Comparison of ENCODE assay signal across 15 cellular contexts in the genomic region with DNA sequence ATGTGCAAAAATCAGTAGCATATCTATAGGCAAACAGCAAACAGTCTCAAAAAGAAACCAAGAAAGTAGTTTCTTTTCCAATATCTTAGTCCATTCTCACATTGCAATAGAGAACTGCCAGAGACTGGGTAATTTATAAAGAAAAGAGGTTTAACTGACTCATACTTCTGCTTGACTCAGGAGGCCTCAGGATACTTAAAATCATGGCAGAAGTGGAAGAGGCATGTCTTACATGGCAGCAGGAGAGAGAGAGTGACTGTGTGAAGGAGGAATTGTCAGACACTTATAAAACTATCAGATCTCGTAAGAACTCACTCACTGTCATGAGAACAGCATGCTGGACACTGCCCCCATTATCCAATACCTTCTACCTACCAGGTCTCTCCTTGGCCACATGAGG.
DNase-seq lines count a peak whose midpoint lies in the region; ATAC-seq and TF ChIP-seq lines count a peak whose summit lies in the region.
"Had no signal": no experiment of that assay in that cellular context is flagged by ENCODE, and none has a peak within 500 bp of the region (broad histone marks: within the 10 kb centered on the region; RNA-seq: fewer than 3 reads in every experiment).

No MANE protein-coding gene starts in this region.

- no peak for TF ChIP-seq CTCF in epithelial cell of esophagus (IDR thresholded peaks at IDR 0.05; ENCODE audit: insufficient read depth, low read depth, low read length, missing control alignments)
- TF ChIP-seq CTCF in smooth muscle cell (IDR thresholded peaks at IDR 0.05; ENCODE audit: borderline replicate concordance, insufficient read depth, poor library complexity, severe bottlenecking), result no peak

- 85% methylated on average over 1 of the region's 1 CpG for WGBS in smooth muscle cell (ENCODE audit: low lambda C conversion rate)

- peak; percentile 24 for DNase-seq in RKO (ENCODE audit: low spot score)
- DNase-seq in amniotic epithelial cell (ENCODE audit: low read depth), result peak; percentile 19
- peak; percentile 79 for DNase-seq in epithelial cell of esophagus (ENCODE audit: low read depth)
- no peak for DNase-seq in midbrain (lab: John Stamatoyannopoulos, UW)
- DNase-seq in smooth muscle cell (lab: John Stamatoyannopoulos, UW; ENCODE audit: unreplicated experiment), result no peak
- DNase-seq: C1 segment of cervical spinal cord; Calu3; CD4-positive, alpha-beta memory T cell; COR-L47; DMS53; DMS79 treated with DMSO at 0.1 percent for 48 hours; GM23248; H7; HCEC 1CT had no signal

- H3K79me2 ChIP-seq in smooth muscle cell (ENCODE audit: low read depth), result no peaks in the 10 kb centered on the region

- no peaks in the 10 kb centered on the region for H3F3A ChIP-seq in smooth muscle cell (ENCODE audit: low read depth)

- H3K36me3 ChIP-seq in smooth muscle cell (ENCODE audit: low read depth), result no peaks in the 10 kb centered on the region

- no peaks in the 10 kb centered on the region for H3K27me3 ChIP-seq in smooth muscle cell (ENCODE audit: low read depth)

- H3K9me3 ChIP-seq in smooth muscle cell (replicated peaks; ENCODE audit: low read depth), result no peaks in the 10 kb centered on the region

- no peak overlapping the region for H3K4me2 ChIP-seq in smooth muscle cell

- ATAC-seq in HG03432 (IDR thresholded peaks at IDR 0.05; ENCODE audit: unreplicated experiment), result no peak

- no peak overlapping the region for H3K27ac ChIP-seq in smooth muscle cell (ENCODE audit: low read depth)
- H3K27ac ChIP-seq: GM23248 had no signal

- H2AFZ ChIP-seq in smooth muscle cell (ENCODE audit: low read depth), result no peak overlapping the region
- H2AFZ ChIP-seq: GM23248 had no signal

- H3K4me1 ChIP-seq in smooth muscle cell (ENCODE audit: low read depth), result no peaks in the 10 kb centered on the region

- no peak overlapping the region for H3K9ac ChIP-seq in smooth muscle cell (ENCODE audit: low read depth)
- H3K9ac ChIP-seq: GM23248 had no signal

- no peaks in the 10 kb centered on the region for H4K20me1 ChIP-seq in smooth muscle cell (ENCODE audit: low read depth)

- H3K4me3 ChIP-seq in epithelial cell of esophagus (ENCODE audit: low read length), result no peak overlapping the region
- H3K4me3 ChIP-seq in smooth muscle cell, result no peak overlapping the region
- H3K4me3 ChIP-seq: GM23248 had no signal

Comparison
In these comparisons a context has a peak if more than half of its experiments do, and no peak if none do; other contexts are left out.
1. DNase-seq: peak in RKO (single experiment), amniotic epithelial cell (single experiment) and epithelial cell of esophagus (single experiment); none in midbrain (single experiment) and smooth muscle cell (single experiment).